In genomic region chr6:89987830-89988229, GRCh38 we compare ENCODE assay signal across 21 cellular contexts.
DNase-seq lines count a peak whose midpoint lies in the region; ATAC-seq lines count a peak whose summit lies in the region.
"Had no signal": no experiment of that assay in that cellular context is flagged by ENCODE, and none has a peak within 500 bp of the region (broad histone marks: within the 10 kb centered on the region; RNA-seq: fewer than 3 reads in every experiment).

No MANE protein-coding gene starts in this region.

- H3K9me3 Mint-ChIP-seq in activated naive CD4-positive, alpha-beta T cell treated with anti-CD3 and anti-CD28 coated beads for 36 hours, result no peaks in the 10 kb centered on the region
- no peaks in the 10 kb centered on the region for H3K9me3 Mint-ChIP-seq in activated T-helper 2 cell treated with anti-CD3 and anti-CD28 coated beads, Interferon-gamma antibody, Interleukin-2, Interleukin-4, amounts not matched to agents 10 μg/mL and 5 μg/mL and 100 μg/mL, durations not matched to agents 14 hours and 24 hours and 36 hours
- no peaks in the 10 kb centered on the region for H3K9me3 Mint-ChIP-seq in stimulated activated memory B cell treated with anti-CD40 and anti-IgM and Interleukin-4, amounts not matched to agents 10 μg/mL and 1 μg/mL and 100 μg/mL, for 72 hours

- intact Hi-C loops in activated naive CD4-positive, alpha-beta T cell treated with anti-CD3 and anti-CD28 coated beads for 36 hours (cut with micrococcal nuclease), result loop anchor here (1.0 kb wide), 2 partner anchors 11 to 20 kb away; no protein-coding TSS in a partner anchor
- intact Hi-C loops in activated T-helper 2 cell treated with anti-CD3 and anti-CD28 coated beads, Interferon-gamma antibody, Interleukin-2, Interleukin-4, amounts not matched to agents 10 μg/mL and 5 μg/mL and 100 μg/mL, durations not matched to agents 14 hours and 24 hours and 36 hours (cut with micrococcal nuclease), result loop anchor here (2.0 kb wide), 1 partner anchor 35 kb away; no protein-coding TSS in a partner anchor

- peak overlapping the region; percentile 25 for H3K27ac Mint-ChIP-seq in activated naive CD4-positive, alpha-beta T cell treated with anti-CD3 and anti-CD28 coated beads for 36 hours
- peak overlapping the region; percentile 7 for H3K27ac Mint-ChIP-seq in activated T-helper 2 cell treated with anti-CD3 and anti-CD28 coated beads, Interferon-gamma antibody, Interleukin-2, Interleukin-4, amounts not matched to agents 10 μg/mL and 5 μg/mL and 100 μg/mL, durations not matched to agents 14 hours and 24 hours and 36 hours
- peak overlapping the region; percentile 3 for H3K27ac Mint-ChIP-seq in stimulated activated memory B cell treated with anti-CD40 and anti-IgM and Interleukin-4, amounts not matched to agents 10 μg/mL and 1 μg/mL and 100 μg/mL, for 72 hours

- no peak overlapping the region for H3K4me3 Mint-ChIP-seq in activated naive CD4-positive, alpha-beta T cell treated with anti-CD3 and anti-CD28 coated beads for 36 hours
- no peak overlapping the region for H3K4me3 Mint-ChIP-seq in activated T-helper 2 cell treated with anti-CD3 and anti-CD28 coated beads, Interferon-gamma antibody, Interleukin-2, Interleukin-4, amounts not matched to agents 10 μg/mL and 5 μg/mL and 100 μg/mL, durations not matched to agents 14 hours and 24 hours and 36 hours (ENCODE audit: low read depth)
- no peak overlapping the region for H3K4me3 Mint-ChIP-seq in stimulated activated memory B cell treated with anti-CD40 and anti-IgM and Interleukin-4, amounts not matched to agents 10 μg/mL and 1 μg/mL and 100 μg/mL, for 72 hours

- H3K27me3 Mint-ChIP-seq in activated naive CD4-positive, alpha-beta T cell treated with anti-CD3 and anti-CD28 coated beads for 36 hours (ENCODE audit: low read depth), result no peaks in the 10 kb centered on the region
- H3K27me3 Mint-ChIP-seq in activated T-helper 2 cell treated with anti-CD3 and anti-CD28 coated beads, Interferon-gamma antibody, Interleukin-2, Interleukin-4, amounts not matched to agents 10 μg/mL and 5 μg/mL and 100 μg/mL, durations not matched to agents 14 hours and 24 hours and 36 hours (ENCODE audit: low read depth), result no peaks in the 10 kb centered on the region
- H3K27me3 Mint-ChIP-seq in stimulated activated memory B cell treated with anti-CD40 and anti-IgM and Interleukin-4, amounts not matched to agents 10 μg/mL and 1 μg/mL and 100 μg/mL, for 72 hours, result no peaks in the 10 kb centered on the region

- CTCF ChIA-PET in activated naive CD4-positive, alpha-beta T cell treated with anti-CD3 and anti-CD28 coated beads for 36 hours (lab: Charles Lee), result interaction anchor here (0.6 to 2.3 kb wide), 4 partner anchors 11 to 492 kb away, joined by 3 to 7 read pairs (median 4); partner anchors contain the start of gene CASP8AP2

- no peak for DNase-seq in activated naive CD4-positive, alpha-beta T cell treated with anti-CD3 and anti-CD28 coated beads for 36 hours
- no peak for DNase-seq in activated naive CD4-positive, alpha-beta T cell (lab: John Stamatoyannopoulos, UW)
- no peak for DNase-seq in activated T-helper 2 cell treated with anti-CD3 and anti-CD28 coated beads, Interferon-gamma antibody, Interleukin-2, Interleukin-4, amounts not matched to agents 10 μg/mL and 5 μg/mL and 100 μg/mL, durations not matched to agents 14 hours and 24 hours and 36 hours (ENCODE audit: low spot score)
- DNase-seq in islet precursor cell, result peak; percentile 31
- DNase-seq: activated naive CD4-positive, alpha-beta T cell treated with anti-CD3 and anti-CD28 coated beads, Interleukin-2, amount 50 U/mL, for 16 hours; C1 segment of cervical spinal cord; caudate nucleus; effector CD8-positive, alpha-beta T cell; hippocampal formation; MM.1S; NCI-H1105 treated with DMSO at 0.1 percent for 48 hours; NCI-H187 treated with DMSO at 0.1 percent for 48 hours; NCI-H526; NK-92 treated with Interleukin-12 subunit alpha and Interleukin-12 subunit beta, amount 100 ng/mL, for 24 hours; right cardiac atrium; T-helper 2 cell; tibial artery had no signal

- no peak for ATAC-seq in stimulated activated memory B cell treated with anti-CD40 and anti-IgM and Interleukin-4, amounts not matched to agents 10 μg/mL and 1 μg/mL and 100 μg/mL, for 72 hours
- ATAC-seq in HG02938 (IDR thresholded peaks at IDR 0.05; ENCODE audit: unreplicated experiment) (no peak), HG03521 (IDR thresholded peaks at IDR 0.05; ENCODE audit: unreplicated experiment) (no peak)
- ATAC-seq: HCT116, right cardiac atrium had no signal

- H3K4me1 Mint-ChIP-seq in activated naive CD4-positive, alpha-beta T cell treated with anti-CD3 and anti-CD28 coated beads for 36 hours (ENCODE audit: low read depth), result peaks cover 78% of the 10 kb centered on the region
- peaks cover 62% of the 10 kb centered on the region for H3K4me1 Mint-ChIP-seq in activated T-helper 2 cell treated with anti-CD3 and anti-CD28 coated beads, Interferon-gamma antibody, Interleukin-2, Interleukin-4, amounts not matched to agents 10 μg/mL and 5 μg/mL and 100 μg/mL, durations not matched to agents 14 hours and 24 hours and 36 hours (ENCODE audit: low read depth)
- H3K4me1 Mint-ChIP-seq in stimulated activated memory B cell treated with anti-CD40 and anti-IgM and Interleukin-4, amounts not matched to agents 10 μg/mL and 1 μg/mL and 100 μg/mL, for 72 hours, result peaks cover 53% of the 10 kb centered on the region

- peaks cover 36% of the 10 kb centered on the region for H3K36me3 Mint-ChIP-seq in activated naive CD4-positive, alpha-beta T cell treated with anti-CD3 and anti-CD28 coated beads for 36 hours (ENCODE audit: low read depth)
- H3K36me3 Mint-ChIP-seq in activated T-helper 2 cell treated with anti-CD3 and anti-CD28 coated beads, Interferon-gamma antibody, Interleukin-2, Interleukin-4, amounts not matched to agents 10 μg/mL and 5 μg/mL and 100 μg/mL, durations not matched to agents 14 hours and 24 hours and 36 hours (ENCODE audit: low read depth), result peaks cover 86% of the 10 kb centered on the region
- peaks cover 62% of the 10 kb centered on the region for H3K36me3 Mint-ChIP-seq in stimulated activated memory B cell treated with anti-CD40 and anti-IgM and Interleukin-4, amounts not matched to agents 10 μg/mL and 1 μg/mL and 100 μg/mL, for 72 hours
